1 cellular context compared by ENCODE assay signal in the genomic region with DNA sequence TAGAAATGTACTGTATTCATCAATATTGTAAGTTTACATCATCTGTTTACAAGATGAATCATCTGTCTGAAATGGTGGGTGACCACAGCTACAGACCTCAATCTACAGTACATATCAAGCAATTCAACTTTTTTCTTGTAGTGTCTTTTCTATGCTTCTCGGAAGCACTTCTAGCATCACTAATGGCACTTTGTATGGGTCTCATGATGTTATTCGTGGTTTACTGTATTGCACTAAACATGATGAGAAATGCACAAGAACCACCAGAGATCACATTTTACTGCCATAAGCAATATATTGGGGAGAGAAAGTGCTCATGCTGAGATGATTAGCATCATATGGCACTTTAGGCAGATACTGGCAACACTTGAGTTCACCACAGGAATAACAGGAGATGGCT.
TF ChIP-seq lines count a peak whose summit lies in the region.

No MANE protein-coding gene starts in this region.

TF ChIP-seq in HepG2, 621 proteins besides CTCF, POLR2A, EP300 and RAD21 (continued from another document):
- TF ChIP-seq ZNF430 (CRISPR knock-in tag; IDR thresholded peaks at IDR 0.05) (no peak), SKI (IDR thresholded peaks at IDR 0.05; ENCODE audit: partially characterized antibody) (no peak), ZZZ3 (CRISPR knock-in tag; IDR thresholded peaks at IDR 0.05; ENCODE audit: borderline replicate concordance) (no peak), FOXA3 (CRISPR knock-in tag; IDR thresholded peaks at IDR 0.05) (peak; percentile 26; the same call in 1 of the 2 replicates)
- TF ChIP-seq, protein P1, sequence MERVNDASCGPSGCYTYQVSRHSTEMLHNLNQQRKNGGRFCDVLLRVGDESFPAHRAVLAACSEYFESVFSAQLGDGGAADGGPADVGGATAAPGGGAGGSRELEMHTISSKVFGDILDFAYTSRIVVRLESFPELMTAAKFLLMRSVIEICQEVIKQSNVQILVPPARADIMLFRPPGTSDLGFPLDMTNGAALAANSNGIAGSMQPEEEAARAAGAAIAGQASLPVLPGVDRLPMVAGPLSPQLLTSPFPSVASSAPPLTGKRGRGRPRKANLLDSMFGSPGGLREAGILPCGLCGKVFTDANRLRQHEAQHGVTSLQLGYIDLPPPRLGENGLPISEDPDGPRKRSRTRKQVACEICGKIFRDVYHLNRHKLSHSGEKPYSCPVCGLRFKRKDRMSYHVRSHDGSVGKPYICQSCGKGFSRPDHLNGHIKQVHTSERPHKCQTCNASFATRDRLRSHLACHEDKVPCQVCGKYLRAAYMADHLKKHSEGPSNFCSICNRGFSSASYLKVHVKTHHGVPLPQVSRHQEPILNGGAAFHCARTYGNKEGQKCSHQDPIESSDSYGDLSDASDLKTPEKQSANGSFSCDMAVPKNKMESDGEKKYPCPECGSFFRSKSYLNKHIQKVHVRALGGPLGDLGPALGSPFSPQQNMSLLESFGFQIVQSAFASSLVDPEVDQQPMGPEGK (CRISPR knock-in tag; IDR thresholded peaks at IDR 0.05): no peak
- TF ChIP-seq, protein P2, sequence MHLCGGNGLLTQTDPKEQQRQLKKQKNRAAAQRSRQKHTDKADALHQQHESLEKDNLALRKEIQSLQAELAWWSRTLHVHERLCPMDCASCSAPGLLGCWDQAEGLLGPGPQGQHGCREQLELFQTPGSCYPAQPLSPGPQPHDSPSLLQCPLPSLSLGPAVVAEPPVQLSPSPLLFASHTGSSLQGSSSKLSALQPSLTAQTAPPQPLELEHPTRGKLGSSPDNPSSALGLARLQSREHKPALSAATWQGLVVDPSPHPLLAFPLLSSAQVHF (CRISPR knock-in tag; IDR thresholded peaks at IDR 0.05): no peak
- TF ChIP-seq, protein P3, sequence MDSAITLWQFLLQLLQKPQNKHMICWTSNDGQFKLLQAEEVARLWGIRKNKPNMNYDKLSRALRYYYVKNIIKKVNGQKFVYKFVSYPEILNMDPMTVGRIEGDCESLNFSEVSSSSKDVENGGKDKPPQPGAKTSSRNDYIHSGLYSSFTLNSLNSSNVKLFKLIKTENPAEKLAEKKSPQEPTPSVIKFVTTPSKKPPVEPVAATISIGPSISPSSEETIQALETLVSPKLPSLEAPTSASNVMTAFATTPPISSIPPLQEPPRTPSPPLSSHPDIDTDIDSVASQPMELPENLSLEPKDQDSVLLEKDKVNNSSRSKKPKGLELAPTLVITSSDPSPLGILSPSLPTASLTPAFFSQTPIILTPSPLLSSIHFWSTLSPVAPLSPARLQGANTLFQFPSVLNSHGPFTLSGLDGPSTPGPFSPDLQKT (CRISPR knock-in tag; IDR thresholded peaks at IDR 0.05; ENCODE audit: borderline replicate concordance): no peak
TF ChIP-seq in HepG2: peak in this region for 2.
